In genomic region chr7:102819151-102819550, GRCh38 we compare ENCODE assay signal across 24 cellular contexts.
"Had no signal": no experiment of that assay in that cellular context is flagged by ENCODE, and none has a peak within 500 bp of the region (broad histone marks: within the 10 kb centered on the region; RNA-seq: fewer than 3 reads in every experiment).

No MANE protein-coding gene starts in this region.

- H3K9me3 ChIP-seq: adrenal gland, body of pancreas, colonic mucosa, heart right ventricle, lower lobe of right lung, spleen, tibial nerve had no signal

- H3K4me3 ChIP-seq: adrenal gland, body of pancreas, colonic mucosa, dorsolateral prefrontal cortex, heart right ventricle, lower lobe of right lung, spleen, tibial nerve had no signal

- H3K27me3 ChIP-seq: adrenal gland, body of pancreas, colonic mucosa, dorsolateral prefrontal cortex, heart right ventricle, spleen, tibial nerve had no signal

- DNase-seq: activated CD4-positive, alpha-beta T cell treated with anti-CD3 and anti-CD28 coated beads for 4 hours; activated CD4-positive, alpha-beta T cell treated with anti-CD3 and anti-CD28 coated beads, Interleukin-2, amount 50 U/mL, for 4 hours; activated CD8-positive, alpha-beta memory T cell treated with anti-CD3 and anti-CD28 coated beads for 24 hours; activated effector memory CD4-positive, alpha-beta T cell treated with anti-CD3 and anti-CD28 coated beads, Interleukin-2, amount 50 U/mL, for 16 hours; activated naive CD4-positive, alpha-beta T cell treated with anti-CD3 and anti-CD28 coated beads for 36 hours; activated naive CD8-positive, alpha-beta T cell treated with anti-CD3 and anti-CD28 coated beads for 36 hours; aorta; body of pancreas; colonic mucosa; dorsolateral prefrontal cortex; effector memory CD4-positive, alpha-beta T cell; foreskin fibroblast; heart right ventricle; lower lobe of right lung; mesendoderm; natural killer cell; right cardiac atrium; spleen; stimulated activated naive CD4-positive, alpha-beta T cell; T-helper 17 cell had no signal

- H3K36me3 ChIP-seq: adrenal gland, colonic mucosa had no signal

- H3K27ac ChIP-seq: adrenal gland, body of pancreas, colonic mucosa, dorsolateral prefrontal cortex, heart right ventricle, lower lobe of right lung, spleen, tibial nerve, VCaP had no signal

- ATAC-seq: body of pancreas, heart right ventricle, left lobe of liver, lower lobe of right lung, natural killer cell, T-helper 17 cell had no signal

- H3K4me1 ChIP-seq: adrenal gland, colonic mucosa, lower lobe of right lung, tibial nerve had no signal
